Comparison of ENCODE assay signal across 10 cellular contexts in genomic region chr3:129723558-129724324, GRCh38.
A peak's percentile ranks its signal among the peaks of the same experiment; 100 is the strongest.
DNase-seq lines count a peak whose midpoint lies in the region; ATAC-seq and TF ChIP-seq lines count a peak whose summit lies in the region.
"Had no signal": no experiment of that assay in that cellular context is flagged by ENCODE, and none has a peak within 500 bp of the region (broad histone marks: within the 10 kb centered on the region; RNA-seq: fewer than 3 reads in every experiment).

No MANE protein-coding gene starts in this region.

- no peaks in the 10 kb centered on the region for H3K27me3 Mint-ChIP-seq in brain
- H3K27me3 Mint-ChIP-seq: naive B cell had no signal

- no peaks in the 10 kb centered on the region for H3K27me3 ChIP-seq in hepatocyte
- no peaks in the 10 kb centered on the region for H3K27me3 ChIP-seq in gastrocnemius medialis

- peaks cover 41% of the 10 kb centered on the region for H3K4me1 Mint-ChIP-seq in brain
- H3K4me1 Mint-ChIP-seq: naive B cell had no signal

- TF ChIP-seq POLR2A in gastrocnemius medialis (IDR thresholded peaks at IDR 0.05) = peak in 1 of 2 donors; percentile 58

- H3K4me3 ChIP-seq in hepatocyte (no peak overlapping the region), gastrocnemius medialis (peak overlapping the region; percentile 49 to 60 (median 52))

- H3K9me3 ChIP-seq in hepatocyte (ENCODE audit: low read depth) (no peaks in the 10 kb centered on the region), gastrocnemius medialis (no peaks in the 10 kb centered on the region)

- peak overlapping the region in 4 of 5 experiments; percentile 19 to 79 (median 73) for H3K4me3 Mint-ChIP-seq in brain
- H3K4me3 Mint-ChIP-seq: naive B cell had no signal

- peak; percentile 99 for ATAC-seq in gastrocnemius medialis
- ATAC-seq in HG03457 (IDR thresholded peaks at IDR 0.05; ENCODE audit: unreplicated experiment) = no peak
- no peak for ATAC-seq in GM21360 (IDR thresholded peaks at IDR 0.05; ENCODE audit: unreplicated experiment)

- TF ChIP-seq CTCF in brain (conservative IDR thresholded peaks at IDR 0.05) = no peak
- TF ChIP-seq CTCF in hepatocyte (IDR thresholded peaks at IDR 0.05; ENCODE audit: poor library complexity) = no peak
- no peak for TF ChIP-seq CTCF in gastrocnemius medialis (IDR thresholded peaks at IDR 0.05 in 4 of 5, conservative IDR thresholded peaks at IDR 0.05 in 1 of 5)

- 67% methylated on average over 6 of the region's 6 CpGs for WGBS in hepatocyte (ENCODE audit: low lambda C conversion rate, missing lambda C conversion rate)

- H3K27ac ChIP-seq in hepatocyte (peak overlapping the region; percentile 29), gastrocnemius medialis (peak overlapping the region; percentile 82 to 92 (median 84))

- peak overlapping the region; percentile 58 for H3K4me2 ChIP-seq in hepatocyte

- in situ Hi-C loops in gastrocnemius medialis (cut with MboI; ENCODE audit: low sequenced_read_pairs in 4 of 4) (loop anchor here in 2 of 4 donors (10.0 kb wide), 2 partner anchors 59 to 69 kb away; no protein-coding TSS in a partner anchor), KBM-7 (cut with MboI; ENCODE audit: low pct_unique_long_range_greater_than_20kb, low sequenced_read_pairs) (no loop called here)

- no peaks in the 10 kb centered on the region for H4K20me1 ChIP-seq in hepatocyte (ENCODE audit: insufficient read depth, poor library complexity, severe bottlenecking)

- H3K9me3 Mint-ChIP-seq in brain = no peaks in the 10 kb centered on the region
- H3K9me3 Mint-ChIP-seq: naive B cell had no signal

- intact Hi-C loops in gastrocnemius medialis (cut with DNase I; ENCODE audit: low total_unique reads) = loop anchor here (2.0 to 5.0 kb wide), 2 partner anchors 36 to 61 kb away; no protein-coding TSS in a partner anchor

- H2AFZ ChIP-seq in hepatocyte = no peak overlapping the region

- peak overlapping the region; percentile 23 to 97 (median 70) for H3K27ac Mint-ChIP-seq in brain

- DNase-seq in GM04503 (ENCODE audit: low read depth) (peak; percentile 89), hepatocyte (ENCODE audit: low spot score) (peak; percentile 40), gastrocnemius medialis (peak; percentile 85 to 87), NCI-H2029 treated with DMSO at 0.1 percent for 48 hours (lab: John Stamatoyannopoulos, UW) (no peak), KBM-7 (no peak)
- DNase-seq: GF-D8, naive B cell had no signal

- peaks cover 7% of the 10 kb centered on the region for H3K36me3 Mint-ChIP-seq in brain
- H3K36me3 Mint-ChIP-seq: naive B cell had no signal

- H3K79me2 ChIP-seq in hepatocyte = peaks cover 36% of the 10 kb centered on the region

- no peaks in the 10 kb centered on the region for H3K9me2 ChIP-seq in hepatocyte (replicated peaks; ENCODE audit: insufficient read depth)

- H3K4me1 ChIP-seq in hepatocyte (ENCODE audit: insufficient read depth) (no peaks in the 10 kb centered on the region), gastrocnemius medialis (peaks cover 48 to 51% of the 10 kb centered on the region in 2 donors)

- H3K36me3 ChIP-seq in hepatocyte (replicated peaks; ENCODE audit: insufficient read depth, low read depth) (no peaks in the 10 kb centered on the region), gastrocnemius medialis (no peaks in the 10 kb centered on the region)

Comparison
In these comparisons a context has a peak if more than half of its experiments do, and no peak if none do; other contexts are left out.
1. DNase-seq: peak in GM04503 (single experiment), hepatocyte (single experiment) and gastrocnemius medialis (2 of 2); none in NCI-H2029 treated with DMSO at 0.1 percent for 48 hours (single experiment) and KBM-7 (single experiment).
2. ATAC-seq: peak in gastrocnemius medialis (2 of 2); none in HG03457 (single experiment) and GM21360 (single experiment).